Comparison of ENCODE assay signal across 8 cellular contexts in genomic region chr20:3237958-3238615, GRCh38. TPM values are rescaled to one million over a fixed set of nuclear protein-coding genes. Genes with fewer than 3 reads are reported as not detected.
A peak's percentile ranks its signal among the peaks of the same experiment; 100 is the strongest.
DNase-seq lines count a peak whose midpoint lies in the region; ATAC-seq and TF ChIP-seq lines count a peak whose summit lies in the region.

No MANE protein-coding gene starts in this region.

- DNase-seq in H9: no peak
- DNase-seq in WERI-Rb-1: no peak
- peak; percentile 34 for DNase-seq in left ventricle myocardium superior
- DNase-seq in NAMALWA (ENCODE audit: low spot score): no peak
- DNase-seq in stimulated activated CD8-positive, alpha-beta memory T cell treated with anti-CD3 and anti-CD28 coated beads, Interleukin-4, amount 100 ng/mL, for 48 hours: no peak

- H3K27ac ChIP-seq in H9 (ENCODE audit: insufficient read length, low read depth, low read length): no peak overlapping the region
- no peak overlapping the region for H3K27ac ChIP-seq in WERI-Rb-1
- H3K27ac ChIP-seq in skin epidermis: peak overlapping the region in 2 of 21 experiments; percentile 60 to 71

- H3K56ac ChIP-seq in H9 (ENCODE audit: insufficient read length, low read depth, low read length): no peak overlapping the region

- H3K4ac ChIP-seq in H9 (ENCODE audit: low read depth, low read length): no peak overlapping the region

- peak overlapping the region; percentile 59 for H3K4me3 ChIP-seq in WERI-Rb-1 (ENCODE audit: low read depth, low read length)
- H3K4me3 ChIP-seq in skin epidermis: peak overlapping the region; percentile 57 to 90 (median 74)

- H3K4me1 ChIP-seq in H9 (ENCODE audit: insufficient read depth, low read length): no peaks in the 10 kb centered on the region; the same call in 1 of the 2 replicates

- H2BK5ac ChIP-seq in H9 (ENCODE audit: insufficient read length, low read length): no peak overlapping the region

- no CpG with 5 or more reads among the region's 59 CpGs for WGBS in H9 (ENCODE audit: extremely low coverage, insufficient read length, low lambda C conversion rate)

- H3K18ac ChIP-seq in H9 (ENCODE audit: insufficient read length, low read depth, low read length): no peak overlapping the region

- no peak overlapping the region for H2BK12ac ChIP-seq in H9 (ENCODE audit: insufficient read length, low read depth, low read length)

- H3K36me3 ChIP-seq in WERI-Rb-1: no peaks in the 10 kb centered on the region

- intact Hi-C loops in left ventricle myocardium superior (cut with micrococcal nuclease): no loop called here

- H4K91ac ChIP-seq in H9 (ENCODE audit: insufficient read length, low read depth, low read length): no peak overlapping the region

- H3K27me3 ChIP-seq in H9 (ENCODE audit: insufficient read depth, low read length): peaks cover 18% of the 10 kb centered on the region; the same call in 1 of the 2 replicates
- H3K27me3 ChIP-seq in WERI-Rb-1 (ENCODE audit: insufficient read depth, low read depth, severe bottlenecking): peaks cover 12% of the 10 kb centered on the region

- no peaks in the 10 kb centered on the region for H3K79me1 ChIP-seq in H9 (ENCODE audit: insufficient read depth, low read depth, low read length, poor library complexity, severe bottlenecking)

- no peak overlapping the region for H2BK15ac ChIP-seq in H9 (ENCODE audit: low read depth, low read length)

- no peaks in the 10 kb centered on the region for H3K79me2 ChIP-seq in H9 (ENCODE audit: insufficient read depth, low read length)

- H3K9me3 Mint-ChIP-seq in H9: no peaks in the 10 kb centered on the region; a peak in 1 of 5 replicates

- H3K9me3 ChIP-seq in H9 (ENCODE audit: control insufficient read depth, low read depth, low read length) (no peaks in the 10 kb centered on the region), WERI-Rb-1 (ENCODE audit: severe bottlenecking) (peaks cover 4% of the 10 kb centered on the region)

- H3K4me2 ChIP-seq in H9 (ENCODE audit: insufficient read depth, insufficient read length, low read length): peak overlapping the region; percentile 62

- peaks cover 18% of the 10 kb centered on the region for H3K23me2 ChIP-seq in H9 (ENCODE audit: insufficient read length, low read depth, low read length, poor library complexity, severe bottlenecking)

- ATAC-seq in left ventricle myocardium superior (no peak), HG03439 (IDR thresholded peaks at IDR 0.05; ENCODE audit: unreplicated experiment) (no peak), esophagus mucosa (no peak)

- H2AK5ac ChIP-seq in H9 (ENCODE audit: insufficient read length, low read length): no peak overlapping the region

- peak overlapping the region; percentile 77 to 85 for H3K4me3 Mint-ChIP-seq in H9

- H2AFZ ChIP-seq in H9 (ENCODE audit: low read length): no peak overlapping the region

- H2BK20ac ChIP-seq in H9 (ENCODE audit: low read depth, low read length, poor library complexity, severe bottlenecking): no peak overlapping the region

- H2BK120ac ChIP-seq in H9 (ENCODE audit: low read depth, low read length, poor library complexity, severe bottlenecking): no peak overlapping the region

- H3K27ac Mint-ChIP-seq in H9: no peak overlapping the region; a peak in 1 of 7 replicates

- no peaks in the 10 kb centered on the region for H4K20me1 ChIP-seq in H9 (ENCODE audit: control insufficient read depth, insufficient read depth, insufficient read length)

- TF ChIP-seq CTCF in H9 (conservative IDR thresholded peaks at IDR 0.05) (peak; percentile 23; the same call in 1 of the 3 replicates), WERI-Rb-1 (IDR thresholded peaks at IDR 0.05; ENCODE audit: low read depth, low read length) (no peak)

- H3K27me3 Mint-ChIP-seq in H9 (ENCODE audit: low read depth): peaks cover 62% of the 10 kb centered on the region

- H3K36me3 Mint-ChIP-seq in H9 (ENCODE audit: insufficient read depth in 1 of 3, low read depth in 3 of 3): peaks cover 0 to 12% (median 5%) of the 10 kb centered on the region in 3 experiments; a peak in 2 of 7 replicates

- H3K14ac ChIP-seq in H9 (ENCODE audit: insufficient read depth, low read length): no peak overlapping the region; the same call in 1 of the 2 replicates

- H3K9ac ChIP-seq in H9 (ENCODE audit: extremely low read depth, insufficient read length, low read length): no peak overlapping the region

- no peak overlapping the region for H4K8ac ChIP-seq in H9 (replicated peaks; ENCODE audit: insufficient read length, low read depth, low read length)

- no peak overlapping the region for H3K23ac ChIP-seq in H9 (ENCODE audit: insufficient read length, low read depth, low read length)

- peaks cover 16 to 29% of the 10 kb centered on the region in 2 experiments for H3K4me1 Mint-ChIP-seq in H9

- H4K5ac ChIP-seq in H9 (ENCODE audit: insufficient read length, low read depth, low read length): no peak overlapping the region

- H3T11ph ChIP-seq in H9 (ENCODE audit: low read length): no peak overlapping the region

RNA-seq across cellular contexts. Expression of gene SLC4A11, which starts 0.9 kb away (rescaled TPM):
- total RNA-seq in H9 (2021) (25.5 and 29.4 TPM in 2 replicates), left ventricle myocardium superior (0.82 TPM), esophagus mucosa (20.0 TPM)

RNA-seq across cellular contexts. Expression of gene ITPA, which starts 28.8 kb away (rescaled TPM):
- 70.2 and 74.5 TPM in 2 replicates for total RNA-seq in H9 (2021)
- 17.2 TPM for total RNA-seq in left ventricle myocardium superior
- total RNA-seq in esophagus mucosa: 60.6 TPM

RNA-seq across cellular contexts. Expression of gene DDRGK1, which starts 33.6 kb away (rescaled TPM):
- total RNA-seq in H9 (2021) (56.2 and 58.1 TPM in 2 replicates), left ventricle myocardium superior (37.2 TPM), esophagus mucosa (47.8 TPM)

Comparison
In these comparisons a context has a peak if more than half of its experiments do, and no peak if none do; other contexts are left out.
1. RNA of gene SLC4A11, which starts 0.9 kb away (total RNA-seq): 25.5 to 29.4 TPM in H9 and 20.0 TPM in esophagus mucosa (single experiment); 0.82 TPM in left ventricle myocardium superior (single experiment); every median in the first group is over 10 times any median in the second.